In the genomic region with DNA sequence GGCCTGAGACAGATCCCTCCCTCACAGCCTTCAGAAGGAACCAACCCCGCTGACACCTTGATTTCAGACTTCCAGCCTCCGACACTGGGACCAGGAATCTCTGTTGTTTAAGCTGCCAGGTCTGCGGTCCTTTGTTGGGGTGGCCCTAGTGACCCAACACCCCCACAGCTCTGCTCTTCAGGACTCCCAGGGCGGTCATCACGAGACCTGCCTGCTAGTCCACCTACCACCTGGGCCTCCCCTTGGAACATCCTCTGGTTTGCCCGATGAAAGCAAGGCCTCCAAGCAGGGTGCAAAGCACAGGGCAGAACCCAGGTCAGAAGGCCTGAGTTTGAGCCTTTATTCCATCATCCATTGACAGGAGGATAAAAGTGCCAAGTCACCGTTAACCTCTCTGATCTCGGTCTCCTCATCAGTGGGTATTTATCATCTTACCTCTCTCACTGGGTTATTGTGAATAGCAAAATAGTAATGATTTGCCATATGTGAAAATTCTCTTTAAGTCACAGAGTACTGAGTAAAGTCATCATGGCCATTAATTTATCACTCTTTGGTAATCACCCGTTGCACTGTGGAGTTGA, we compare ENCODE assay signal across 25 cellular contexts. TPM values are rescaled to one million over a fixed set of nuclear protein-coding genes. Genes with fewer than 3 reads are reported as not detected.
"Had no signal": no experiment of that assay in that cellular context is flagged by ENCODE, and none has a peak within 500 bp of the region (broad histone marks: within the 10 kb centered on the region; RNA-seq: fewer than 3 reads in every experiment).

No MANE protein-coding gene starts in this region.

- H3K27ac ChIP-seq: HL-60, KMS-11, SJSA1, SK-N-MC had no signal

- DNase-seq: Kasumi-1, MM.1S, NCI-H1092 treated with DMSO at 0.1 percent for 48 hours, NCI-H1436, NCI-H187, NCI-H2029, NCI-H2081 treated with DMSO at 0.1 percent for 48 hours, NCI-H2171, NCI-H226, NCI-H446, NCI-H510A, NCI-H524 treated with DMSO at 0.1 percent for 48 hours, NCI-H69, NCI-H774, RPMI8226, SIG-M5 had no signal

- H3K4me2 ChIP-seq: KMS-11 had no signal

- FAIRE-seq: HTR-8/SVneo, RCC 7860 had no signal

- H3K36me3 ChIP-seq: SJSA1 had no signal

- H3K27me3 ChIP-seq: SJSA1 had no signal

- H3K9ac ChIP-seq: KMS-11 had no signal

- H3K4me3 ChIP-seq: SJSA1, SK-N-MC had no signal

- H3K9me3 ChIP-seq: SJSA1 had no signal

- H3K4me1 ChIP-seq: SJSA1 had no signal

RNA-seq across cellular contexts. Expression of a gene that starts 55.2 kb away (rescaled TPM):
- total RNA-seq: M059J, OCI-LY7, Right ventricle myocardium superior, SJSA1 had no signal
